2 cellular contexts compared by ENCODE assay signal in the genomic region with DNA sequence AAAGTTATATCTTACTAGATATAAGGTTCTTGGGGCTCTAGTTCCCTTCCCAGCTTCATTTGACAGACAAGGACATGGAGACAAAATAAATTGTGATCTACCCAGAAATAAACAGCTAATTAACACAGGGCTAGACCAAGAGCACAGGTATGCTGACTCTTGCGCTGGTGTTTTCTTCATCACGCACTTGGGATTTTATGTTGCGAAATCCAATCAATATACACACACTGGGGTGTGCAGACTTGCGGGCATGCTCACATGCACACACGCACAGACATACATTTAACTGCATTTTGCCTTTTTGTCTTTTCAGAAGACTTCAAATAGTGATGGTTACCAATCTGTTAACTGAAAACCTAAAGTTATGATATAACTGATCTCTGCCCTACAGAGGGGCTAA.
TF ChIP-seq lines count a peak whose summit lies in the region.

No MANE protein-coding gene starts in this region.

TF ChIP-seq in IMR-90, 13 proteins besides CTCF, POLR2A, EP300 and RAD21:
- TF ChIP-seq CHD1 (IDR thresholded peaks at IDR 0.05; ENCODE audit: low read depth, low read length): no peak
- TF ChIP-seq SMC3 (IDR thresholded peaks at IDR 0.05; ENCODE audit: low read depth, low read length): no peak
- TF ChIP-seq, protein P1, sequence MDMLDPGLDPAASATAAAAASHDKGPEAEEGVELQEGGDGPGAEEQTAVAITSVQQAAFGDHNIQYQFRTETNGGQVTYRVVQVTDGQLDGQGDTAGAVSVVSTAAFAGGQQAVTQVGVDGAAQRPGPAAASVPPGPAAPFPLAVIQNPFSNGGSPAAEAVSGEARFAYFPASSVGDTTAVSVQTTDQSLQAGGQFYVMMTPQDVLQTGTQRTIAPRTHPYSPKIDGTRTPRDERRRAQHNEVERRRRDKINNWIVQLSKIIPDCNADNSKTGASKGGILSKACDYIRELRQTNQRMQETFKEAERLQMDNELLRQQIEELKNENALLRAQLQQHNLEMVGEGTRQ (IDR thresholded peaks at IDR 0.05; ENCODE audit: low read depth, low read length): no peak
- TF ChIP-seq, protein P2, sequence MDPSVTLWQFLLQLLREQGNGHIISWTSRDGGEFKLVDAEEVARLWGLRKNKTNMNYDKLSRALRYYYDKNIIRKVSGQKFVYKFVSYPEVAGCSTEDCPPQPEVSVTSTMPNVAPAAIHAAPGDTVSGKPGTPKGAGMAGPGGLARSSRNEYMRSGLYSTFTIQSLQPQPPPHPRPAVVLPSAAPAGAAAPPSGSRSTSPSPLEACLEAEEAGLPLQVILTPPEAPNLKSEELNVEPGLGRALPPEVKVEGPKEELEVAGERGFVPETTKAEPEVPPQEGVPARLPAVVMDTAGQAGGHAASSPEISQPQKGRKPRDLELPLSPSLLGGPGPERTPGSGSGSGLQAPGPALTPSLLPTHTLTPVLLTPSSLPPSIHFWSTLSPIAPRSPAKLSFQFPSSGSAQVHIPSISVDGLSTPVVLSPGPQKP (IDR thresholded peaks at IDR 0.05; ENCODE audit: borderline replicate concordance, low read depth, low read length): no peak
- peak; percentile 53 for TF ChIP-seq CEBPB (IDR thresholded peaks at IDR 0.05; ENCODE audit: low read depth, low read length)
- no peak for TF ChIP-seq MAFK (IDR thresholded peaks at IDR 0.05; ENCODE audit: low read depth, low read length)
- no peak for TF ChIP-seq MAZ (IDR thresholded peaks at IDR 0.05; ENCODE audit: borderline replicate concordance, low read depth, low read length)
- TF ChIP-seq RCOR1 (IDR thresholded peaks at IDR 0.05; ENCODE audit: insufficient replicate concordance, low read length): no peak

TF ChIP-seq in H1, 55 proteins besides CTCF, POLR2A, EP300 and RAD21:
- peak; percentile 8; the same call in 1 of the 2 replicates for TF ChIP-seq CEBPB (IDR thresholded peaks at IDR 0.05; ENCODE audit: low read depth, low read length)
- TF ChIP-seq, protein P1 (IDR thresholded peaks at IDR 0.05; ENCODE audit: low read length): no peak
